In the genomic region with DNA sequence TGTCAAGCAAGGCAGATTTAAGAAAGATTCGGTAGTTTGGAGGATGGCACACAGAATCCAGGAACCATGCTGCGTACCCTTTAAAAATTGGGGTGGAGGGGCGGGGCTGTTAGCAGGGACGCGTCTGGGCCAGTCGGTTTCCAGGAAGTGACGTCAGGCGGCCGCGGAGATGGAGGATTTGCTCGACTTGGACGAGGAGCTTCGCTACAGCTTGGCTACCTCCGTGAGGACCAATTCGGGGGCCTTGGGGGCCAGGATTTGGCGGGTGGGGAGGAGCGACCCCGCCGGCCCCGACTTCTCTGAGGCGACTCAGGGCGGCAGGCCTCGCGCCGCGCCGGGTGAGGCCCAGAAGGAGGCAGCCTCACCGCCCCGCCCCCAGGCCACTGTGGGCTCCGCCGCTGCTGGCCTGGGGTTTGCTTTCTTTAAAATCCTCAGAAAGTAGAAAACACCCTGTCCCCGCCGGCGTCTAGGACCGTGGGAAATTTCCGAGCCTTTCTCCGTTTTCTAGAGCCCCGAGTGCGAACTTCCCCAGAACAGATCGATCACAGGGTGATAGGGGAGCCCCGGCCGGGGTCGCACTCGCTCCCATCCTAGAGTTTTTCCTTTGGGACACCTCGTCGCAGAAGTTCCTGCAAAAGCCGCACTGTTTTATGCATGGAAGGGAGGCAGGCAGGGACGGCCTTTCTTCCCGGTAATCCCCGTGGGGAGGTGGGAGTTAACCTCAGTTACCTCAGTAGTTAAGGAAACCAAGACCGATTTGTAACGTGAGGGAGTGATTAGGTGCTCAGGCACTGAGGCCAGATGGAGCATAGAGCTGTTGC, we compare ENCODE assay signal across 8 cellular contexts. TPM values are rescaled to one million over a fixed set of nuclear protein-coding genes. Genes with fewer than 3 reads are reported as not detected.
DNase-seq lines count a peak whose midpoint lies in the region; ATAC-seq and TF ChIP-seq lines count a peak whose summit lies in the region.

A gene (plus strand): TSS at position 146 of the 821 bp plus-strand sequence. CDS start 24 bp downstream, at position 170.

- peak within 1 kb of the TSS; percentile 79 for H3K9ac ChIP-seq in trophoblast cell (ENCODE audit: low read length)

- intact Hi-C loops in tibial artery (cut with DNase I; ENCODE audit: low total_unique reads) = no loop called here

- no peak for TF ChIP-seq POLR2A in NB4 (IDR thresholded peaks at IDR 0.05; ENCODE audit: extremely low read depth, insufficient read length)

- H3K23ac ChIP-seq in trophoblast cell (ENCODE audit: low read length) = no peak within 1 kb of the TSS

- DNase-seq in GM04503 (ENCODE audit: low read depth) (peak; percentile 28), HEK293T (ENCODE audit: extremely low spot score) (peak; percentile 80), NB4 (ENCODE audit: low read depth) (peak; percentile 75), SW480 (ENCODE audit: low spot score) (peak; percentile 79), cardiac muscle cell (ENCODE audit: low read depth in 1 of 2, low spot score in 1 of 2) (peak; percentile 87 to 88), trophoblast cell (peak; percentile 56 to 74), tibial artery (peak; percentile 94 to 96)
- DNase-seq in activated naive CD8-positive, alpha-beta T cell treated with anti-CD3 and anti-CD28 coated beads, Interleukin-2, amount 50 U/mL, for 24 hours = peak; percentile 91

- H3K79me2 ChIP-seq in trophoblast cell (ENCODE audit: control insufficient read depth, insufficient read depth, low read length, poor library complexity) = peaks cover 5% of the 10 kb centered on the region

- peak within 1 kb of the TSS; percentile 99 for H3K4me2 ChIP-seq in trophoblast cell (ENCODE audit: low read length)

- peak within 1 kb of the TSS; percentile 60 for H3K4ac ChIP-seq in trophoblast cell (ENCODE audit: low read depth, low read length)

- H2BK120ac ChIP-seq in trophoblast cell (ENCODE audit: insufficient read depth, low read length, poor library complexity) = peak within 1 kb of the TSS; percentile 76

- ATAC-seq in activated naive CD8-positive, alpha-beta T cell treated with anti-CD3 and anti-CD28 coated beads, Interleukin-2, amount 50 U/mL, for 24 hours = peak; percentile 73

- no peak within 1 kb of the TSS for H3K14ac ChIP-seq in trophoblast cell (ENCODE audit: low read length)

- TF ChIP-seq CTCF in NB4 (IDR thresholded peaks at IDR 0.05; ENCODE audit: low read depth, low read length) = no peak
- TF ChIP-seq CTCF in cardiac muscle cell (IDR thresholded peaks at IDR 0.05; ENCODE audit: low read depth, low read length) = no peak
- TF ChIP-seq CTCF in tibial artery (IDR thresholded peaks at IDR 0.05) = peak in 1 of 2 experiments; percentile 10

- POLR2A ChIA-PET in HEK293T (lab: Yijun Ruan, JAX) = interaction anchor here (1.3 kb wide), 1 partner anchor 155 kb away, joined by 3 read pairs; no protein-coding TSS in a partner anchor

- H3K36me3 ChIP-seq in cardiac muscle cell (peaks cover 3% of the 10 kb centered on the region), trophoblast cell (ENCODE audit: control insufficient read depth in 1 of 2, insufficient read depth in 2 of 2, low read length in 2 of 2) (peaks cover 0 to 8% of the 10 kb centered on the region in 2 experiments), tibial artery (peaks cover 0 to 12% (median 0%) of the 10 kb centered on the region in 3 donors)

- H2AK5ac ChIP-seq in trophoblast cell (ENCODE audit: low read length) = no peak within 1 kb of the TSS

- no peaks in the 10 kb centered on the region for H3K27me3 ChIP-seq in cardiac muscle cell
- H3K27me3 ChIP-seq in trophoblast cell (ENCODE audit: insufficient read depth, low read length) = peaks cover 4% of the 10 kb centered on the region
- no peaks in the 10 kb centered on the region for H3K27me3 ChIP-seq in tibial artery

- H3K4me1 Mint-ChIP-seq in activated naive CD8-positive, alpha-beta T cell treated with anti-CD3 and anti-CD28 coated beads, Interleukin-2, amount 50 U/mL, for 24 hours = peaks cover 26% of the 10 kb centered on the region

- WGBS in trophoblast cell (ENCODE audit: extremely low coverage, insufficient coverage, insufficient read length) = no CpG with 5 or more reads among the region's 52 CpGs

- H3K36me3 Mint-ChIP-seq in activated naive CD8-positive, alpha-beta T cell treated with anti-CD3 and anti-CD28 coated beads, Interleukin-2, amount 50 U/mL, for 24 hours (ENCODE audit: low read depth) = peaks cover 5% of the 10 kb centered on the region

- H3K27ac ChIP-seq in cardiac muscle cell (peak within 1 kb of the TSS; percentile 16), trophoblast cell (ENCODE audit: low read depth, low read length) (no peak within 1 kb of the TSS), tibial artery (peak within 1 kb of the TSS; percentile 93 to 99)

- H2BK12ac ChIP-seq in trophoblast cell (ENCODE audit: low read length) = no peak within 1 kb of the TSS

- H3K18ac ChIP-seq in trophoblast cell (ENCODE audit: low read length) = peak within 1 kb of the TSS; percentile 74

- H3K4me3 Mint-ChIP-seq in activated naive CD8-positive, alpha-beta T cell treated with anti-CD3 and anti-CD28 coated beads, Interleukin-2, amount 50 U/mL, for 24 hours = peak within 1 kb of the TSS; percentile 85

- no peak within 1 kb of the TSS for H2BK5ac ChIP-seq in trophoblast cell (ENCODE audit: low read depth, low read length, poor library complexity)

- peak within 1 kb of the TSS; percentile 65 for H4K91ac ChIP-seq in trophoblast cell (ENCODE audit: low read depth, low read length)

- H2AFZ ChIP-seq in trophoblast cell (ENCODE audit: insufficient read depth, low read length, poor library complexity) = peak within 1 kb of the TSS; percentile 85

- no peaks in the 10 kb centered on the region for H3K9me3 ChIP-seq in cardiac muscle cell (ENCODE audit: low read depth)
- H3K9me3 ChIP-seq in trophoblast cell (ENCODE audit: insufficient read depth, low read depth, low read length) = no peaks in the 10 kb centered on the region
- H3K9me3 ChIP-seq in tibial artery = no peaks in the 10 kb centered on the region

- peaks cover 2% of the 10 kb centered on the region for H3K27me3 Mint-ChIP-seq in activated naive CD8-positive, alpha-beta T cell treated with anti-CD3 and anti-CD28 coated beads, Interleukin-2, amount 50 U/mL, for 24 hours

- peaks cover 10% of the 10 kb centered on the region for H3K79me1 ChIP-seq in trophoblast cell (ENCODE audit: low read length)

- CTCF ChIA-PET in HEK293T (lab: Yijun Ruan, JAX) = interaction anchor here (1.0 to 1.7 kb wide), 3 partner anchors 9 to 277 kb away, joined by 4 to 5 read pairs (median 4); no protein-coding TSS in a partner anchor

- H3K4me1 ChIP-seq in cardiac muscle cell (ENCODE audit: low read depth) (peaks cover 14% of the 10 kb centered on the region), trophoblast cell (ENCODE audit: control insufficient read depth in 1 of 2, insufficient read depth in 2 of 2, low read length in 2 of 2) (peaks cover 8 to 10% of the 10 kb centered on the region in 2 experiments), tibial artery (peaks cover 0 to 56% (median 35%) of the 10 kb centered on the region in 4 donors)

- peak within 1 kb of the TSS; percentile 39 for H4K12ac ChIP-seq in trophoblast cell (ENCODE audit: low read depth, low read length)

- H3K27ac Mint-ChIP-seq in activated naive CD8-positive, alpha-beta T cell treated with anti-CD3 and anti-CD28 coated beads, Interleukin-2, amount 50 U/mL, for 24 hours = peak within 1 kb of the TSS; percentile 62

- peak within 1 kb of the TSS; percentile 79 for H4K8ac ChIP-seq in trophoblast cell (ENCODE audit: low read depth, low read length)

- H3K4me3 ChIP-seq in NB4 (ENCODE audit: low read depth, low read length) (peak within 1 kb of the TSS; percentile 63), cardiac muscle cell (peak within 1 kb of the TSS; percentile 76), trophoblast cell (ENCODE audit: low read depth, low read length) (peak within 1 kb of the TSS; percentile 96), tibial artery (peak within 1 kb of the TSS; percentile 90)

- no peaks in the 10 kb centered on the region for H3K9me3 Mint-ChIP-seq in activated naive CD8-positive, alpha-beta T cell treated with anti-CD3 and anti-CD28 coated beads, Interleukin-2, amount 50 U/mL, for 24 hours

TF ChIP-seq in HEK293T, 16 proteins besides CTCF, POLR2A, EP300 and RAD21:
- no peak for TF ChIP-seq CTBP1 (IDR thresholded peaks at IDR 0.05; ENCODE audit: borderline replicate concordance)
- TF ChIP-seq FOXM1 (IDR thresholded peaks at IDR 0.05; ENCODE audit: borderline replicate concordance) = no peak
- no peak for TF ChIP-seq SUZ12 (IDR thresholded peaks at IDR 0.05)
- no peak for TF ChIP-seq NFRKB (IDR thresholded peaks at IDR 0.05)
- TF ChIP-seq, protein P1, sequence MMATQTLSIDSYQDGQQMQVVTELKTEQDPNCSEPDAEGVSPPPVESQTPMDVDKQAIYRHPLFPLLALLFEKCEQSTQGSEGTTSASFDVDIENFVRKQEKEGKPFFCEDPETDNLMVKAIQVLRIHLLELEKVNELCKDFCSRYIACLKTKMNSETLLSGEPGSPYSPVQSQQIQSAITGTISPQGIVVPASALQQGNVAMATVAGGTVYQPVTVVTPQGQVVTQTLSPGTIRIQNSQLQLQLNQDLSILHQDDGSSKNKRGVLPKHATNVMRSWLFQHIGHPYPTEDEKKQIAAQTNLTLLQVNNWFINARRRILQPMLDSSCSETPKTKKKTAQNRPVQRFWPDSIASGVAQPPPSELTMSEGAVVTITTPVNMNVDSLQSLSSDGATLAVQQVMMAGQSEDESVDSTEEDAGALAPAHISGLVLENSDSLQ (IDR thresholded peaks at IDR 0.05) = no peak
- no peak for TF ChIP-seq LEF1 (IDR thresholded peaks at IDR 0.05; ENCODE audit: borderline replicate concordance)
- TF ChIP-seq BHLHE40 (IDR thresholded peaks at IDR 0.05; ENCODE audit: borderline replicate concordance) = no peak
- TF ChIP-seq HDGF (IDR thresholded peaks at IDR 0.05; ENCODE audit: borderline replicate concordance) = no peak
- no peak for TF ChIP-seq ELF4 (IDR thresholded peaks at IDR 0.05)
- TF ChIP-seq L3MBTL2 (conservative IDR thresholded peaks at IDR 0.05) = no peak
- no peak for TF ChIP-seq TARDBP (IDR thresholded peaks at IDR 0.05)
- no peak for TF ChIP-seq FOXK2 (IDR thresholded peaks at IDR 0.05)
- no peak for TF ChIP-seq FOXA1 (IDR thresholded peaks at IDR 0.05)
- TF ChIP-seq SP1 (IDR thresholded peaks at IDR 0.05) = no peak
- TF ChIP-seq ARNT (IDR thresholded peaks at IDR 0.05) = no peak

RNA-seq across cellular contexts. Expression of the gene that starts here (rescaled TPM):
- 50.7 and 56.8 TPM in 2 replicates for total RNA-seq in cardiac muscle cell
- polyA plus RNA-seq in cardiac muscle cell = 68.6 and 76.6 TPM in 2 replicates
- 15.6 and 16.7 TPM in 2 replicates for polyA plus RNA-seq in trophoblast cell (2013)

Comparison
In these comparisons a context has a peak if more than half of its experiments do, and no peak if none do; other contexts are left out.
1. DNase-seq: peak in every context shown above with its lines; median percentile 95 in tibial artery; 91 in activated naive CD8-positive, alpha-beta T cell treated with anti-CD3 and anti-CD28 coated beads, Interleukin-2, amount 50 U/mL, for 24 hours; 88 in cardiac muscle cell; 80 in HEK293T; 79 in SW480; 75 in NB4; 65 in trophoblast cell; 28 in GM04503.